In genomic region chr5:58795327-58795726, GRCh38 we compare ENCODE assay signal across 17 cellular contexts.
DNase-seq lines count a peak whose midpoint lies in the region; ATAC-seq lines count a peak whose summit lies in the region.
"Had no signal": no experiment of that assay in that cellular context is flagged by ENCODE, and none has a peak within 500 bp of the region (broad histone marks: within the 10 kb centered on the region; RNA-seq: fewer than 3 reads in every experiment).

No MANE protein-coding gene starts in this region.

- ATAC-seq in GM18502 (IDR thresholded peaks at IDR 0.05; ENCODE audit: poor library complexity, unreplicated experiment) (peak; percentile 28), GM19438 (IDR thresholded peaks at IDR 0.05; ENCODE audit: low read depth, unreplicated experiment) (peak; percentile 64), HG02588 (IDR thresholded peaks at IDR 0.05; ENCODE audit: unreplicated experiment) (peak; percentile 19), HG03135 (IDR thresholded peaks at IDR 0.05; ENCODE audit: unreplicated experiment) (peak; percentile 55), HG02970 (IDR thresholded peaks at IDR 0.05; ENCODE audit: low FRiP score, unreplicated experiment) (no peak), GM21367 (IDR thresholded peaks at IDR 0.05; ENCODE audit: unreplicated experiment) (no peak)
- ATAC-seq: A549; natural killer cell treated with Interleukin-12 subunit alpha and Interleukin-12 subunit beta and Interleukin-15 and Interleukin-18, amount 100 ng/mL, for 72 hours had no signal

- DNase-seq in foreskin melanocyte: no peak
- DNase-seq in stimulated activated CD4-positive, alpha-beta T cell treated with anti-CD3 and anti-CD28 coated beads, Interleukin-4, amount 100 ng/mL, for 24 hours: no peak
- DNase-seq: activated CD8-positive, alpha-beta memory T cell treated with anti-CD3 and anti-CD28 coated beads, Interleukin-2, amount 50 U/mL, for 4 hours; aorta; CD4-positive, alpha-beta memory T cell; effector CD8-positive, alpha-beta T cell; NCI-H1694; NCI-H510A treated with DMSO at 0.1 percent for 48 hours; small intestine had no signal

Comparison
In these comparisons a context has a peak if more than half of its experiments do, and no peak if none do; other contexts are left out.
1. ATAC-seq: peak in GM18502 (single experiment), GM19438 (single experiment), HG02588 (single experiment) and HG03135 (single experiment); none in HG02970 (single experiment) and GM21367 (single experiment).